19 cellular contexts compared by ENCODE assay signal in the genomic region with DNA sequence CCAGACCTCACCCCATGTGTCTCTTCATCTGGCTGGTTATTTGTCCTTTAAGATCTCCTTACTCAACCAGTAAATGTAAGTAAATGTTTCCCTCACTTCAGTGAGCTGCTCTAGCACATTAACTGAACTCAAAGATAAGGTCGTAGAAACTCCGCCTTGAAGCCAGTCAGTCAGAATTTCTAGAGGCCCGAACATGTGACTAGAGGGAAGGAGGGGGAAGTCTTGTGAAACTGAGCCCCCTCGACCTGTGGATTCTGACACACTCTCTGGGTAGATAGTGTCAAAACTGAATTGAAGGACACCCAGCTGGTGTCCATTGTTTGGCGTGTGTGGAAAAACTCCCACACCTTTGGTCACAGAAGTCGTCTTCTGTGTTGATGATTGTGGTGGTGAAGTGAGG.
"Had no signal": no experiment of that assay in that cellular context is flagged by ENCODE, and none has a peak within 500 bp of the region (broad histone marks: within the 10 kb centered on the region; RNA-seq: fewer than 3 reads in every experiment).

No MANE protein-coding gene starts in this region.

- H3K4me3 ChIP-seq: lower lobe of right lung, spleen, thyroid gland had no signal

- H3K9me3 ChIP-seq: lower lobe of right lung, thyroid gland had no signal

- H3K27ac ChIP-seq: lower lobe of right lung, spleen, thyroid gland had no signal

- H3K4me1 ChIP-seq: lower lobe of right lung, spleen, thyroid gland had no signal

- ATAC-seq: activated CD4-positive, alpha-beta T cell treated with anti-CD3 and anti-CD28 coated beads for 36 hours; activated T-cell treated with anti-CD3 and anti-CD28 coated beads, Interleukin-2, amount 50 U/mL, for 4 hours; lower lobe of right lung; naive thymus-derived CD8-positive, alpha-beta T cell; T-cell had no signal

- H3K27me3 ChIP-seq: spleen, thyroid gland had no signal

- DNase-seq: activated CD4-positive, alpha-beta T cell treated with anti-CD3 and anti-CD28 coated beads for 36 hours; activated CD4-positive, alpha-beta T cell treated with anti-CD3 and anti-CD28 coated beads, Interleukin-2, amount 50 U/mL, for 4 hours; activated CD8-positive, alpha-beta memory T cell treated with anti-CD3 and anti-CD28 coated beads for 24 hours; activated CD8-positive, alpha-beta memory T cell treated with anti-CD3 and anti-CD28 coated beads, Interleukin-2, amount 50 U/mL, for 48 hours; activated naive CD4-positive, alpha-beta T cell; activated naive CD8-positive, alpha-beta T cell treated with anti-CD3 and anti-CD28 coated beads, Interleukin-2, amount 10 ng/mL, durations not matched to agents 7 days and 5 days; activated T-cell treated with anti-CD3 and anti-CD28 coated beads, Interleukin-2, amount 50 U/mL, for 4 hours; amniotic stem cell; effector CD4-positive, alpha-beta T cell; glutamatergic neuron; hypothalamus; lower lobe of right lung; naive thymus-derived CD8-positive, alpha-beta T cell; retina; spleen; stimulated activated CD4-positive, alpha-beta T cell treated with anti-CD3 and anti-CD28 coated beads, Interleukin-4, amount 100 ng/mL, for 1 hour; stimulated activated naive CD4-positive, alpha-beta T cell treated with Interleukin-2 at 50 U/mL for 16 hours; T-cell; thyroid gland had no signal

- H3K36me3 ChIP-seq: lower lobe of right lung, spleen, thyroid gland had no signal
